8 cellular contexts compared by ENCODE assay signal in the genomic region with DNA sequence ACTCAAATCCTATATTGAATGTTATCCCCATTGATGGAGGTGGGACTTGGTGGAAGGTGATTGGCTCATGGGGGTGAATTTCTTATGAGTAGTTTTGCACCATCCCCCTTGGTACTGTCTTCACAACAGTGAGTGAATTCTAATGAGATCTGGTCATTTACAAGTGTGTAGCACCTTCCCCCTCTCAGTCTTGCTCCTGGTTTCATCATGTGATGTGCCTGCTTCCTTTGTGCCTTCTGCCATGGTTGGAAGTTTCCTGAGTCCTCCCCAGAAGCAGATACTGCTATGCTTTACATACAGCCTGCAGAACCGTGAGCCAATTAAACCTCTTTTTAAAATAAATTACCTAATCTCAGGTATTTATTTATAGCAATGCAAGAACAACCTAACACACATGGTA.
"Had no signal": no experiment of that assay in that cellular context is flagged by ENCODE, and none has a peak within 500 bp of the region (broad histone marks: within the 10 kb centered on the region; RNA-seq: fewer than 3 reads in every experiment).

No MANE protein-coding gene starts in this region.

- H3K9ac ChIP-seq: GM23248 had no signal

- H3K4me1 ChIP-seq: HAP-1 had no signal

- H3K4me3 ChIP-seq: GM23248, HAP-1 had no signal

- H3K9me3 ChIP-seq: HAP-1 had no signal

- DNase-seq: GM23248, H7, HFFc6, KG1 had no signal

- H2AFZ ChIP-seq: GM23248 had no signal

- H3K36me3 ChIP-seq: HAP-1 had no signal

- FAIRE-seq: H1, HepG2 had no signal

- H3K27ac ChIP-seq: GM23248 had no signal

- ATAC-seq: HCT116, HepG2 had no signal
